Comparison of ENCODE assay signal across 26 cellular contexts in the genomic region with DNA sequence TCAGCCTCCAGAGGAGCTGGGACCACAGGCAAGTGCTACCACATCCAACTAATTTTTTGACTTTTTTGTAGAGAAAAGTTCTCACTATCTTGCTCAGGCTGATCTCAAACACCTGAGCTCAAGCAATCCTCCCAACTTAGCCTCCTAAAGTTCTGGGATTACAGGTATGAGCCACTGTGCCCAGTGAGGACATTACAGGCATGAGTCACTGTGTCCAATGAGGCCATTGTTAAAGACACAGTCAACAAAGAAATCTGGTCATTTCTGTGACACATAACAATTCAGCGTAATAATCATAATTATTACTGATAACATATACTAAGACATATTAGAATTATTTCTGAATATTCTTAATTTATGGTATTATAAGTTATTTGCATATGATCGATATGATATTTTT.
"Had no signal": no experiment of that assay in that cellular context is flagged by ENCODE, and none has a peak within 500 bp of the region (broad histone marks: within the 10 kb centered on the region; RNA-seq: fewer than 3 reads in every experiment).

No MANE protein-coding gene starts in this region.

- FAIRE-seq: colon, endothelial cell of umbilical vein had no signal

- H3K4me3 ChIP-seq: colonic mucosa, coronary artery, dorsolateral prefrontal cortex, esophagus muscularis mucosa, esophagus squamous epithelium, gastrocnemius medialis, gastroesophageal sphincter, heart left ventricle, heart right ventricle had no signal

- H3K4me1 ChIP-seq: colonic mucosa, esophagus muscularis mucosa, foreskin keratinocyte, gastrocnemius medialis, gastroesophageal sphincter, heart left ventricle, heart right ventricle had no signal

- H3K27ac ChIP-seq: colonic mucosa, coronary artery, dorsolateral prefrontal cortex, epithelial cell of prostate, esophagus muscularis mucosa, esophagus squamous epithelium, foreskin keratinocyte, gastrocnemius medialis, gastroesophageal sphincter, heart left ventricle, heart right ventricle had no signal

- H3K27me3 ChIP-seq: colonic mucosa, dorsolateral prefrontal cortex, esophagus muscularis mucosa, esophagus squamous epithelium, foreskin keratinocyte, gastrocnemius medialis, gastroesophageal sphincter, heart left ventricle, heart right ventricle had no signal

- H3K9me3 ChIP-seq: colonic mucosa, esophagus muscularis mucosa, esophagus squamous epithelium, gastrocnemius medialis, gastroesophageal sphincter, heart left ventricle, heart right ventricle had no signal

- DNase-seq: colonic mucosa; cortex of kidney; dermis blood vessel endothelial cell; dorsolateral prefrontal cortex; effector CD4-positive, alpha-beta T cell; effector CD8-positive, alpha-beta T cell; effector memory CD4-positive, alpha-beta T cell; effector memory CD8-positive, alpha-beta T cell; endodermal cell; erythroblast; esophagus squamous epithelium; foreskin fibroblast; foreskin keratinocyte; foreskin melanocyte; gastrocnemius medialis; glutamatergic neuron; head of caudate nucleus; heart left ventricle; heart right ventricle had no signal

- H3K36me3 ChIP-seq: colonic mucosa, esophagus muscularis mucosa, esophagus squamous epithelium, gastrocnemius medialis, gastroesophageal sphincter, heart left ventricle, heart right ventricle had no signal

- ATAC-seq: effector memory CD8-positive, alpha-beta T cell; esophagus mucosa; foreskin keratinocyte; gastrocnemius medialis; gastroesophageal sphincter; heart left ventricle; heart right ventricle had no signal
